In the genomic region with DNA sequence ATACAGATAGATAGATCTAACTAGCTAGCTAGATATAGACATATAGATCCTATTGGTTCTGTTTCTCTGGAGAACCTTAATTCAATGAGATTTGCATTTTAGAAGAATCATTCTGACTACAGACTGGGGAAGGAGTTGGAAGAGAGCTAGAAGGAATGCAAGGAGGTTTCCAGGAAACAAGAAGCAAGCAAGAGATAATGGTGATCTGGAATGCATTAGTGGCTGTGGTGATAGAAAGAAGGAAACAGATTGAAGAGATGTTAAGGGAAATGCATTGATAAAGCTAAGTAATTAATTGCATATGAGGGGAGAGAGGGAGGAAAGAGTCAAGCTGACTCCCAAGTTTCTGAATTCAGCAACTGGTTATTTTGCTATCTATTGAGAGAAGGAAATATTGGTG, we compare ENCODE assay signal across 37 cellular contexts. TPM values are rescaled to one million over a fixed set of nuclear protein-coding genes. Genes with fewer than 3 reads are reported as not detected.
"Had no signal": no experiment of that assay in that cellular context is flagged by ENCODE, and none has a peak within 500 bp of the region (broad histone marks: within the 10 kb centered on the region; RNA-seq: fewer than 3 reads in every experiment).

No MANE protein-coding gene starts in this region.

- H3K9me3 ChIP-seq: adrenal gland, body of pancreas, breast epithelium had no signal

- DNase-seq: activated B cell treated with CpG ODN at 0.5 μM for 24 hours; activated CD4-positive, alpha-beta memory T cell treated with anti-CD3 and anti-CD28 coated beads for 36 hours; activated CD4-positive, alpha-beta T cell treated with anti-CD3 and anti-CD28 coated beads for 4 hours; activated CD4-positive, alpha-beta T cell treated with anti-CD3 and anti-CD28 coated beads, Interleukin-2, amount 10 ng/mL, durations not matched to agents 24 days and 14 days; activated CD4-positive, alpha-beta T cell treated with anti-CD3 and anti-CD28 coated beads, Interleukin-2, amount 50 U/mL, for 1 hour; activated CD4-positive, alpha-beta T cell treated with anti-CD3 and anti-CD28 coated beads, Interleukin-2, amount 50 U/mL, for 4 hours; activated CD4-positive, CD25-positive, alpha-beta regulatory T cell treated with anti-CD3 and anti-CD28 coated beads, Interleukin-2, amount 50 U/mL, for 72 hours; activated CD8-positive, alpha-beta memory T cell treated with anti-CD3 and anti-CD28 coated beads, Interleukin-2, amount 50 U/mL, for 4 hours; activated CD8-positive, alpha-beta T cell treated with anti-CD3 and anti-CD28 coated beads for 36 hours; activated effector memory CD4-positive, alpha-beta T cell treated with anti-CD3 and anti-CD28 coated beads, Interleukin-2, amount 50 U/mL, for 16 hours; activated gamma-delta T cell treated with Interleukin-2 at 50 U/mL for 16 hours; activated naive CD4-positive, alpha-beta T cell; activated naive CD4-positive, alpha-beta T cell treated with anti-CD3 and anti-CD28 coated beads for 36 hours; activated naive CD4-positive, alpha-beta T cell treated with anti-CD3 and anti-CD28 coated beads, Interleukin-2, amount 50 U/mL, for 16 hours; activated naive CD8-positive, alpha-beta T cell treated with anti-CD3 and anti-CD28 coated beads for 36 hours; activated T-cell treated with anti-CD3 and anti-CD28 coated beads for 4 hours; activated T-cell treated with anti-CD3 and anti-CD28 coated beads, Interleukin-2, amount 50 U/mL, for 1 hour; activated T-cell treated with anti-CD3 and anti-CD28 coated beads, Interleukin-2, amount 50 U/mL, for 4 hours; activated T-cell treated with anti-CD3 and anti-CD28 coated beads, Interleukin-2, amount 50 U/mL, for 72 hours; adrenal gland; amniotic stem cell; aorta; body of pancreas; brain microvascular endothelial cell; central memory CD4-positive, alpha-beta T cell; T-helper 17 cell; T1000 had no signal

- H3K27me3 Mint-ChIP-seq: activated CD4-positive, alpha-beta T cell treated with anti-CD3 and anti-CD28 coated beads, Interleukin-2, amount 10 ng/mL, durations not matched to agents 24 days and 14 days had no signal

- ATAC-seq: activated CD8-positive, alpha-beta T cell treated with anti-CD3 and anti-CD28 coated beads for 36 hours; activated naive CD4-positive, alpha-beta T cell treated with anti-CD3 and anti-CD28 coated beads, Interleukin-2, amount 50 U/mL, for 72 hours; activated T-cell treated with anti-CD3 and anti-CD28 coated beads, Interleukin-2, amount 50 U/mL, for 4 hours; activated T-cell treated with anti-CD3 and anti-CD28 coated beads, Interleukin-2, amount 50 U/mL, for 72 hours; activated T-helper 17 cell treated with anti-CD3 and anti-CD28 coated beads, Interleukin-2, amount 50 U/mL, for 72 hours; body of pancreas; T-helper 17 cell had no signal

- H3K27ac Mint-ChIP-seq: activated B cell treated with CpG ODN at 0.5 μM for 24 hours; activated CD4-positive, alpha-beta memory T cell treated with anti-CD3 and anti-CD28 coated beads for 36 hours; activated CD4-positive, alpha-beta T cell treated with anti-CD3 and anti-CD28 coated beads, Interleukin-2, amount 10 ng/mL, durations not matched to agents 24 days and 14 days; activated CD8-positive, alpha-beta T cell treated with anti-CD3 and anti-CD28 coated beads for 36 hours; activated naive CD4-positive, alpha-beta T cell treated with anti-CD3 and anti-CD28 coated beads for 36 hours; activated naive CD4-positive, alpha-beta T cell treated with anti-CD3 and anti-CD28 coated beads, Interleukin-2, amount 50 U/mL, for 72 hours; activated naive CD8-positive, alpha-beta T cell treated with anti-CD3 and anti-CD28 coated beads for 36 hours; activated T-cell treated with anti-CD3 and anti-CD28 coated beads, Interleukin-2, amount 50 U/mL, for 72 hours; activated T-helper 1 cell treated with anti-CD3 and anti-CD28 coated beads, Interleukin-12 subunit alpha, Interleukin-12 subunit beta, Interleukin-2, Interleukin-4 antibody, amounts not matched to agents 30 ng/mL and 10 ng/mL and 1 ng/mL, durations not matched to agents 14 hours and 24 hours and 36 hours; activated T-helper 17 cell treated with anti-CD3 and anti-CD28 coated beads, Interleukin-2, amount 50 U/mL, for 72 hours; T-helper 17 cell had no signal

- H3K9me3 Mint-ChIP-seq: activated B cell treated with CpG ODN at 0.5 μM for 24 hours; activated CD4-positive, alpha-beta memory T cell treated with anti-CD3 and anti-CD28 coated beads for 36 hours; activated CD4-positive, alpha-beta T cell treated with anti-CD3 and anti-CD28 coated beads, Interleukin-2, amount 10 ng/mL, durations not matched to agents 24 days and 14 days; activated CD8-positive, alpha-beta T cell treated with anti-CD3 and anti-CD28 coated beads for 36 hours; activated naive CD4-positive, alpha-beta T cell treated with anti-CD3 and anti-CD28 coated beads for 36 hours; activated naive CD4-positive, alpha-beta T cell treated with anti-CD3 and anti-CD28 coated beads, Interleukin-2, amount 50 U/mL, for 72 hours; activated naive CD8-positive, alpha-beta T cell treated with anti-CD3 and anti-CD28 coated beads for 36 hours; activated T-cell treated with anti-CD3 and anti-CD28 coated beads, Interleukin-2, amount 50 U/mL, for 4 hours; activated T-cell treated with anti-CD3 and anti-CD28 coated beads, Interleukin-2, amount 50 U/mL, for 72 hours; activated T-helper 1 cell treated with anti-CD3 and anti-CD28 coated beads, Interleukin-12 subunit alpha, Interleukin-12 subunit beta, Interleukin-2, Interleukin-4 antibody, amounts not matched to agents 30 ng/mL and 10 ng/mL and 1 ng/mL, durations not matched to agents 14 hours and 24 hours and 36 hours; activated T-helper 17 cell treated with anti-CD3 and anti-CD28 coated beads, Interleukin-2, amount 50 U/mL, for 72 hours had no signal

- H3K4me3 ChIP-seq: adrenal gland, body of pancreas, breast epithelium had no signal

- H3K36me3 ChIP-seq: adrenal gland, brain microvascular endothelial cell, breast epithelium had no signal

- H3K36me3 Mint-ChIP-seq: activated CD4-positive, alpha-beta memory T cell treated with anti-CD3 and anti-CD28 coated beads for 36 hours; activated naive CD4-positive, alpha-beta T cell treated with anti-CD3 and anti-CD28 coated beads, Interleukin-2, amount 50 U/mL, for 72 hours; activated naive CD8-positive, alpha-beta T cell treated with anti-CD3 and anti-CD28 coated beads for 36 hours had no signal

- H3K4me3 Mint-ChIP-seq: activated B cell treated with CpG ODN at 0.5 μM for 24 hours; activated CD4-positive, alpha-beta memory T cell treated with anti-CD3 and anti-CD28 coated beads for 36 hours; activated CD4-positive, alpha-beta T cell treated with anti-CD3 and anti-CD28 coated beads, Interleukin-2, amount 10 ng/mL, durations not matched to agents 24 days and 14 days; activated CD8-positive, alpha-beta T cell treated with anti-CD3 and anti-CD28 coated beads for 36 hours; activated naive CD4-positive, alpha-beta T cell treated with anti-CD3 and anti-CD28 coated beads for 36 hours; activated naive CD8-positive, alpha-beta T cell treated with anti-CD3 and anti-CD28 coated beads for 36 hours; activated T-cell treated with anti-CD3 and anti-CD28 coated beads, Interleukin-2, amount 50 U/mL, for 4 hours; activated T-cell treated with anti-CD3 and anti-CD28 coated beads, Interleukin-2, amount 50 U/mL, for 72 hours; activated T-helper 1 cell treated with anti-CD3 and anti-CD28 coated beads, Interleukin-12 subunit alpha, Interleukin-12 subunit beta, Interleukin-2, Interleukin-4 antibody, amounts not matched to agents 30 ng/mL and 10 ng/mL and 1 ng/mL, durations not matched to agents 14 hours and 24 hours and 36 hours; activated T-helper 17 cell treated with anti-CD3 and anti-CD28 coated beads, Interleukin-2, amount 50 U/mL, for 72 hours; T-helper 17 cell had no signal

- H3K4me1 Mint-ChIP-seq: activated B cell treated with CpG ODN at 0.5 μM for 24 hours; activated CD4-positive, alpha-beta T cell treated with anti-CD3 and anti-CD28 coated beads, Interleukin-2, amount 10 ng/mL, durations not matched to agents 24 days and 14 days; activated naive CD8-positive, alpha-beta T cell treated with anti-CD3 and anti-CD28 coated beads for 36 hours; activated T-helper 17 cell treated with anti-CD3 and anti-CD28 coated beads, Interleukin-2, amount 50 U/mL, for 72 hours; T-helper 17 cell had no signal

- H3K27ac ChIP-seq: adrenal gland, body of pancreas, brain microvascular endothelial cell, breast epithelium, VCaP had no signal

- FAIRE-seq: astrocyte, TTC549 had no signal

RNA-seq across cellular contexts. Expression of gene DBX2, which starts 42.7 kb away (rescaled TPM):
- total RNA-seq: activated B cell treated with CpG ODN at 0.5 μM for 24 hours; activated CD4-positive, alpha-beta memory T cell treated with anti-CD3 and anti-CD28 coated beads for 36 hours; activated CD4-positive, alpha-beta T cell treated with anti-CD3 and anti-CD28 coated beads, Interleukin-2, amount 10 ng/mL, durations not matched to agents 24 days and 14 days; activated CD8-positive, alpha-beta memory T cell treated with anti-CD3 and anti-CD28 coated beads for 36 hours; activated CD8-positive, alpha-beta T cell treated with anti-CD3 and anti-CD28 coated beads for 36 hours; activated naive CD4-positive, alpha-beta T cell treated with anti-CD3 and anti-CD28 coated beads for 36 hours; activated naive CD4-positive, alpha-beta T cell treated with anti-CD3 and anti-CD28 coated beads, Interleukin-2, amount 50 U/mL, for 72 hours; activated naive CD8-positive, alpha-beta T cell treated with anti-CD3 and anti-CD28 coated beads for 36 hours; activated T-cell treated with anti-CD3 and anti-CD28 coated beads, Interleukin-2, amount 50 U/mL, for 4 hours; activated T-cell treated with anti-CD3 and anti-CD28 coated beads, Interleukin-2, amount 50 U/mL, for 72 hours; activated T-helper 1 cell treated with anti-CD3 and anti-CD28 coated beads, Interleukin-12 subunit alpha, Interleukin-12 subunit beta, Interleukin-2, Interleukin-4 antibody, amounts not matched to agents 30 ng/mL and 10 ng/mL and 1 ng/mL, durations not matched to agents 14 hours and 24 hours and 36 hours; activated T-helper 17 cell treated with anti-CD3 and anti-CD28 coated beads, Interleukin-2, amount 50 U/mL, for 72 hours; adrenal gland; astrocyte; body of pancreas; T-helper 1 cell treated with Interleukin-12 subunit alpha and Interleukin-12 subunit beta and Interleukin-4 antibody, amounts not matched to agents 30 ng/mL and 1 ng/mL, for 36 hours; T-helper 17 cell; T-helper 2 cell treated with Interferon-gamma antibody and Interleukin-4, amounts not matched to agents 100 ng/mL and 5 ng/mL, for 36 hours had no signal
